ENCODE assay signal across 8 cellular contexts in genomic region chr3:141737828-141738635, GRCh38. TPM values are rescaled to one million over a fixed set of nuclear protein-coding genes. Genes with fewer than 3 reads are reported as not detected.
DNase-seq lines count a peak whose midpoint lies in the region; ATAC-seq and TF ChIP-seq lines count a peak whose summit lies in the region.

Gene RNF7 (plus strand): TSS chr3:141738298. CDS start chr3:141738342, 44 bp downstream.

- H3K4me3 ChIP-seq in GM12865 (ENCODE audit: low read depth, low read length) (peak within 1 kb of the TSS; percentile 93), thymus (ENCODE audit: low read length) (peak within 1 kb of the TSS; percentile 60)

- DNase-seq in GM12865 (ENCODE audit: low read depth) (peak; percentile 98), NCI-H1105 (lab: John Stamatoyannopoulos, UW) (peak; percentile 98), SKM-1 treated with dmso at 0.1 percent for 144 hours (lab: John Stamatoyannopoulos, UW; ENCODE audit: unreplicated experiment) (peak; percentile 91), glutamatergic neuron (peak; percentile 98), osteocyte (ENCODE audit: extremely low spot score, unreplicated experiment) (peak; percentile 99)

- H3K4me1 ChIP-seq in thymus (ENCODE audit: control insufficient read depth, insufficient read depth, low read length), result peaks cover 9% of the 10 kb centered on the region

- H3K4me3 Mint-ChIP-seq in activated naive CD8-positive, alpha-beta T cell, result peak within 1 kb of the TSS; percentile 100
- H3K4me3 Mint-ChIP-seq in glutamatergic neuron (ENCODE audit: unreplicated experiment) (peak within 1 kb of the TSS; percentile 89), osteocyte (ENCODE audit: unreplicated experiment) (peak within 1 kb of the TSS; percentile 96)

- H3K9me3 ChIP-seq in thymus (ENCODE audit: control insufficient read depth), result no peaks in the 10 kb centered on the region

- H3K27me3 ChIP-seq in thymus (ENCODE audit: control insufficient read depth, insufficient read depth), result no peaks in the 10 kb centered on the region

- H3K9me3 Mint-ChIP-seq in activated naive CD8-positive, alpha-beta T cell (ENCODE audit: low read depth), result no peaks in the 10 kb centered on the region
- H3K9me3 Mint-ChIP-seq in glutamatergic neuron (ENCODE audit: unreplicated experiment) (peaks cover 2% of the 10 kb centered on the region), osteocyte (ENCODE audit: unreplicated experiment) (no peaks in the 10 kb centered on the region)

- H3K27me3 Mint-ChIP-seq in activated naive CD8-positive, alpha-beta T cell, result no peaks in the 10 kb centered on the region
- H3K27me3 Mint-ChIP-seq in glutamatergic neuron (ENCODE audit: unreplicated experiment), result no peaks in the 10 kb centered on the region
- H3K27me3 Mint-ChIP-seq in osteocyte (ENCODE audit: unreplicated experiment), result peaks cover 7% of the 10 kb centered on the region

- under 1% methylated on average over 65 of the region's 65 CpGs for WGBS in thymus

- H3K4me1 Mint-ChIP-seq in activated naive CD8-positive, alpha-beta T cell (ENCODE audit: low read depth), result peaks cover 36% of the 10 kb centered on the region
- H3K4me1 Mint-ChIP-seq in glutamatergic neuron (ENCODE audit: low read depth, unreplicated experiment) (peaks cover 10% of the 10 kb centered on the region), osteocyte (ENCODE audit: unreplicated experiment) (peaks cover 31% of the 10 kb centered on the region)

- peak within 1 kb of the TSS; percentile 98 for H3K27ac Mint-ChIP-seq in activated naive CD8-positive, alpha-beta T cell
- H3K27ac Mint-ChIP-seq in glutamatergic neuron (ENCODE audit: unreplicated experiment), result peak within 1 kb of the TSS; percentile 90
- H3K27ac Mint-ChIP-seq in osteocyte (ENCODE audit: unreplicated experiment), result peak within 1 kb of the TSS; percentile 93

- no peaks in the 10 kb centered on the region for H3K36me3 ChIP-seq in thymus (ENCODE audit: control insufficient read depth, insufficient read depth)

- TF ChIP-seq CTCF in GM12865 (IDR thresholded peaks at IDR 0.05; ENCODE audit: insufficient read depth, low read depth, low read length, missing control alignments), result peak; percentile 83
- peak; percentile 80 for TF ChIP-seq CTCF in glutamatergic neuron (IDR thresholded peaks at IDR 0.05; ENCODE audit: partially characterized antibody, unreplicated experiment)
- peak; percentile 96 for TF ChIP-seq CTCF in osteocyte (IDR thresholded peaks at IDR 0.05)

- ATAC-seq in HG02642 (IDR thresholded peaks at IDR 0.05; ENCODE audit: poor library complexity, unreplicated experiment), result peak; percentile 96

- peak within 1 kb of the TSS; percentile 92 for H3K27ac ChIP-seq in thymus (ENCODE audit: low read depth)

- H3K36me3 Mint-ChIP-seq in activated naive CD8-positive, alpha-beta T cell, result peaks cover 4% of the 10 kb centered on the region
- H3K36me3 Mint-ChIP-seq in glutamatergic neuron (ENCODE audit: unreplicated experiment) (no peaks in the 10 kb centered on the region), osteocyte (ENCODE audit: unreplicated experiment) (peaks cover 3% of the 10 kb centered on the region)

RNA-seq across cellular contexts. Expression of gene RNF7, which starts in this region (rescaled TPM):
- total RNA-seq in glutamatergic neuron (ENCODE audit: unreplicated experiment) (95.0 TPM), osteocyte (84.3 and 87.4 TPM in 2 replicates)
- polyA plus RNA-seq in thymus, result 157 TPM

Comparison
In these comparisons a context has a peak if more than half of its experiments do, and no peak if none do; other contexts are left out.
1. Peak in every context shown above with its lines: DNase-seq, ATAC-seq, H3K4me3 ChIP-seq and H3K27ac ChIP-seq.